In genomic region chr7:130756316-130756715, GRCh38 we compare ENCODE assay signal across 8 cellular contexts. TPM values are rescaled to one million over a fixed set of nuclear protein-coding genes. Genes with fewer than 3 reads are reported as not detected.
"Had no signal": no experiment of that assay in that cellular context is flagged by ENCODE, and none has a peak within 500 bp of the region (broad histone marks: within the 10 kb centered on the region; RNA-seq: fewer than 3 reads in every experiment).

No MANE protein-coding gene starts in this region.

- H3K27ac ChIP-seq: HL-60, KMS-11 had no signal

- H3K9ac ChIP-seq: KMS-11 had no signal

- FAIRE-seq: H54 had no signal

- H3K4me2 ChIP-seq: KMS-11 had no signal

- DNase-seq: GOT3, H9, HCEC 1CT, HFFc6, Karpas-422 had no signal

RNA-seq across cellular contexts. Expression of gene KLF14, which starts 22.3 kb away (rescaled TPM):
- total RNA-seq: H9, HFFc6 had no signal
